In the genomic region with DNA sequence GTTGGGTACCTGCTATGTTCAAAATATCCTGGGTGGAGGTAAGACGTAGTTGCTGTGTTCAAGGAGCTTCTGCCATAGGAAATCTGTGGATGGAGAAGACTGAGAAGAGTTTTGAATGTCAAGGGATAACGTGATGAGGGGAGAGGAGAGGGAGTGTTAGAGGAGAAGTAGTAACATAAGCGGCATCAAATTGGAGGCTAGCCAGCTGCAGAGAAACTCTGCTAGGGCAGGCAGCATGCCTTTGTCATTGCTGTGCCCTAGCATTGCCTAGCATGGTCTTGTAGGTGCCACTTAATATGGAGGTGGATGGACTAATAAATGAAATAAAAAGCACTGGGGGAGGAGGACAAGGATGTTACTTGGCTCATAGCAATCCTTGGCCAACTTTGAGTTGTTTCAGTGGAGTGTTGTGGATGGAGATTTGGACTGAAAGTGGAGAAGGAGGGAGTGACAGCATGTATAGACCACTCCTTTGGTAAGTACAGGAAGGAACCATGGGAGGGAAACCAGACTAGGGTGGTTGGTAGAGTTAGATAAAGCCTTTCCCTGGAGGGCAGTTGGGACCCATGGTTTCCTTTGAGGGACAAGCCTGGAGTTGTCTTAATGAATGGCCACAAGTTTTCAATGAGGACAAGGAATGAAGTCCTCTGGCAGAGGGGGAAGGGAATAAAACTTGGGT, we compare ENCODE assay signal across 22 cellular contexts. TPM values are rescaled to one million over a fixed set of nuclear protein-coding genes. Genes with fewer than 3 reads are reported as not detected.
DNase-seq lines count a peak whose midpoint lies in the region; ATAC-seq and TF ChIP-seq lines count a peak whose summit lies in the region.
"Had no signal": no experiment of that assay in that cellular context is flagged by ENCODE, and none has a peak within 500 bp of the region (broad histone marks: within the 10 kb centered on the region; RNA-seq: fewer than 3 reads in every experiment).

No MANE protein-coding gene starts in this region.

- no peaks in the 10 kb centered on the region for H3K27me3 Mint-ChIP-seq in stimulated activated naive B cell treated with anti-CD40 and anti-IgM and Interleukin-4, amounts not matched to agents 10 μg/mL and 1 μg/mL and 100 μg/mL, for 72 hours

- DNase-seq in Right ventricle myocardium superior (no peak), right atrium auricular region (ENCODE audit: low spot score) (no peak), OCI-M1 (lab: John Stamatoyannopoulos, UW) (peak; percentile 32), erythroblast (lab: John Stamatoyannopoulos, UW) (peak; percentile 12 to 35), RKO (ENCODE audit: low spot score) (no peak)
- no peak for DNase-seq in stimulated activated naive B cell treated with anti-CD40 and anti-IgM and Interleukin-4, amounts not matched to agents 10 μg/mL and 1 μg/mL and 100 μg/mL, for 72 hours
- DNase-seq: activated CD8-positive, alpha-beta memory T cell treated with anti-CD3 and anti-CD28 coated beads, Interleukin-2, amount 50 U/mL, for 4 hours; amniotic stem cell; brain microvascular endothelial cell; effector CD8-positive, alpha-beta T cell; GF-D8; head of caudate nucleus; NCI-H1048; NCI-H1694; psoas muscle; tibial artery had no signal

- H3K4me1 Mint-ChIP-seq in stimulated activated naive B cell treated with anti-CD40 and anti-IgM and Interleukin-4, amounts not matched to agents 10 μg/mL and 1 μg/mL and 100 μg/mL, for 72 hours, result no peaks in the 10 kb centered on the region

- H3K9me3 Mint-ChIP-seq in stimulated activated naive B cell treated with anti-CD40 and anti-IgM and Interleukin-4, amounts not matched to agents 10 μg/mL and 1 μg/mL and 100 μg/mL, for 72 hours, result no peaks in the 10 kb centered on the region
- H3K9me3 Mint-ChIP-seq: activated naive CD4-positive, alpha-beta T cell treated with anti-CD3 and anti-CD28 coated beads, Interleukin-2, amount 10 ng/mL, durations not matched to agents 7 days and 5 days; stimulated activated naive CD8-positive, alpha-beta T cell treated with anti-CD3 and anti-CD28 coated beads, Interleukin-15, Interleukin-2, amounts not matched to agents 100 ng/mL and 50 ng/mL, for 24 hours had no signal

- no peak for TF ChIP-seq CTCF in right atrium auricular region (IDR thresholded peaks at IDR 0.05)

- intact Hi-C loops in Right ventricle myocardium superior (cut with DNase I), result no loop called here

- H3K9me3 ChIP-seq in right atrium auricular region, result no peaks in the 10 kb centered on the region
- no peaks in the 10 kb centered on the region for H3K9me3 ChIP-seq in thymus (ENCODE audit: control insufficient read depth)
- H3K9me3 ChIP-seq: psoas muscle, SJSA1, tibial artery had no signal

- H3K36me3 ChIP-seq in right atrium auricular region (peaks cover 8% of the 10 kb centered on the region), thymus (ENCODE audit: control insufficient read depth, insufficient read depth) (no peaks in the 10 kb centered on the region)

- no peak overlapping the region for H3K27ac Mint-ChIP-seq in stimulated activated naive B cell treated with anti-CD40 and anti-IgM and Interleukin-4, amounts not matched to agents 10 μg/mL and 1 μg/mL and 100 μg/mL, for 72 hours
- H3K27ac Mint-ChIP-seq: activated naive CD4-positive, alpha-beta T cell treated with anti-CD3 and anti-CD28 coated beads, Interleukin-2, amount 10 ng/mL, durations not matched to agents 7 days and 5 days; stimulated activated naive CD8-positive, alpha-beta T cell treated with anti-CD3 and anti-CD28 coated beads, Interleukin-15, Interleukin-2, amounts not matched to agents 100 ng/mL and 50 ng/mL, for 24 hours had no signal

- ATAC-seq in Right ventricle myocardium superior (ENCODE audit: poor library complexity) (peak; percentile 51), GM18861 (IDR thresholded peaks at IDR 0.05; ENCODE audit: unreplicated experiment) (no peak)
- no peak for ATAC-seq in stimulated activated naive B cell treated with anti-CD40 and anti-IgM and Interleukin-4, amounts not matched to agents 10 μg/mL and 1 μg/mL and 100 μg/mL, for 72 hours (replicated peaks)
- ATAC-seq: left lobe of liver, psoas muscle had no signal

- TF ChIP-seq POLR2A in erythroblast (IDR thresholded peaks at IDR 0.05; ENCODE audit: low read length), result no peak

- H3K4me3 Mint-ChIP-seq in stimulated activated naive B cell treated with anti-CD40 and anti-IgM and Interleukin-4, amounts not matched to agents 10 μg/mL and 1 μg/mL and 100 μg/mL, for 72 hours, result no peak overlapping the region
- H3K4me3 Mint-ChIP-seq: activated naive CD4-positive, alpha-beta T cell treated with anti-CD3 and anti-CD28 coated beads, Interleukin-2, amount 10 ng/mL, durations not matched to agents 7 days and 5 days; stimulated activated naive CD8-positive, alpha-beta T cell treated with anti-CD3 and anti-CD28 coated beads, Interleukin-15, Interleukin-2, amounts not matched to agents 100 ng/mL and 50 ng/mL, for 24 hours had no signal

- no peaks in the 10 kb centered on the region for H3K36me3 Mint-ChIP-seq in stimulated activated naive B cell treated with anti-CD40 and anti-IgM and Interleukin-4, amounts not matched to agents 10 μg/mL and 1 μg/mL and 100 μg/mL, for 72 hours

- H3K4me1 ChIP-seq in right atrium auricular region (peaks cover 0 to 31% of the 10 kb centered on the region in 2 donors), thymus (ENCODE audit: control insufficient read depth, insufficient read depth, low read length) (peaks cover 34% of the 10 kb centered on the region)

- no peaks in the 10 kb centered on the region for H3K27me3 ChIP-seq in right atrium auricular region
- H3K27me3 ChIP-seq in thymus (ENCODE audit: control insufficient read depth, insufficient read depth), result no peaks in the 10 kb centered on the region
- H3K27me3 ChIP-seq: brain microvascular endothelial cell, SJSA1, tibial artery had no signal

- H3K27ac ChIP-seq in right atrium auricular region (no peak overlapping the region), thymus (ENCODE audit: low read depth) (peak overlapping the region; percentile 46)
- H3K27ac ChIP-seq: brain microvascular endothelial cell, psoas muscle, SJSA1, tibial artery had no signal

- H3K4me3 ChIP-seq in right atrium auricular region (no peak overlapping the region), thymus (ENCODE audit: low read length) (no peak overlapping the region)
- H3K4me3 ChIP-seq: psoas muscle, SJSA1, tibial artery had no signal

- WGBS in thymus, result 55% methylated on average over 3 of the region's 3 CpGs

RNA-seq across cellular contexts. Expression of a gene that starts 6.3 kb away (rescaled TPM):
- total RNA-seq in Right ventricle myocardium superior (5.2 TPM), right atrium auricular region (1 to 10 TPM; 4.0 to 6.1 TPM)
- polyA plus RNA-seq in thymus, result 2.9 TPM

Comparison
In these comparisons a context has a peak if more than half of its experiments do, and no peak if none do; other contexts are left out.
1. DNase-seq: peak in OCI-M1 (single experiment) and erythroblast (2 of 2); none in Right ventricle myocardium superior (single experiment), right atrium auricular region (single experiment), stimulated activated naive B cell treated with anti-CD40 and anti-IgM and Interleukin-4, amounts not matched to agents 10 μg/mL and 1 μg/mL and 100 μg/mL, for 72 hours (single experiment) and RKO (single experiment).